ENCODE assay signal across 13 cellular contexts in genomic region chr7:80287400-80288174, GRCh38.
DNase-seq lines count a peak whose midpoint lies in the region; TF ChIP-seq lines count a peak whose summit lies in the region.
"Had no signal": no experiment of that assay in that cellular context is flagged by ENCODE, and none has a peak within 500 bp of the region (broad histone marks: within the 10 kb centered on the region; RNA-seq: fewer than 3 reads in every experiment).

No MANE protein-coding gene starts in this region.

- no peaks in the 10 kb centered on the region for H3K36me3 ChIP-seq in SK-N-SH (replicated peaks in 1 of 2; ENCODE audit: control insufficient read depth in 1 of 2, insufficient read depth in 2 of 2, low read length in 1 of 2)

- POLR2A ChIA-PET in SK-N-SH (lab: Yijun Ruan, JAX), result no interaction called here

- no peaks in the 10 kb centered on the region for H3K9me2 ChIP-seq in SK-N-SH

- no peaks in the 10 kb centered on the region for H3K79me2 ChIP-seq in SK-N-SH (ENCODE audit: insufficient read depth)

- DNase-seq in H4 (ENCODE audit: low spot score) (peak; percentile 28), NCI-H446 treated with DMSO at 0.1 percent for 48 hours (lab: John Stamatoyannopoulos, UW) (peak; percentile 21), epithelial cell of esophagus (ENCODE audit: low read depth) (peak; percentile 72), renal cortical epithelial cell (ENCODE audit: low read depth) (peak; percentile 39), DMS 273 (lab: John Stamatoyannopoulos, UW; ENCODE audit: unreplicated experiment) (no peak), SK-N-SH (no peak), DMS 273 treated with DMSO at 0.1 percent for 48 hours (lab: John Stamatoyannopoulos, UW) (no peak)
- no peak for DNase-seq in activated T-cell treated with anti-CD3 and anti-CD28 coated beads, Interleukin-2, amount 50 U/mL, for 1 hour
- DNase-seq: GF-D8, NCI-H187 treated with DMSO at 0.1 percent for 48 hours, OCI-M1, RPMI8226 had no signal

- H3K4me2 ChIP-seq in SK-N-SH, result no peak overlapping the region
- H3K4me2 ChIP-seq: GM23338 had no signal

- TF ChIP-seq EP300 in SK-N-SH (IDR thresholded peaks at IDR 0.05; ENCODE audit: borderline replicate concordance in 1 of 2, low read depth in 1 of 2, low read length in 1 of 2), result no peak

- no peak overlapping the region for H3K4me3 ChIP-seq in epithelial cell of esophagus (ENCODE audit: low read length)
- H3K4me3 ChIP-seq in SK-N-SH (ENCODE audit: low read depth in 2 of 2, low read length in 1 of 2), result no peak overlapping the region
- H3K4me3 ChIP-seq: GM23338 had no signal

- TF ChIP-seq CTCF in epithelial cell of esophagus (IDR thresholded peaks at IDR 0.05; ENCODE audit: insufficient read depth, low read depth, low read length, missing control alignments) (no peak), SK-N-SH (IDR thresholded peaks at IDR 0.05) (no peak)

- no peak overlapping the region for H3K9ac ChIP-seq in SK-N-SH

- no peaks in the 10 kb centered on the region for H3F3A ChIP-seq in SK-N-SH (replicated peaks; ENCODE audit: insufficient read depth)

- no peaks in the 10 kb centered on the region for H4K20me1 ChIP-seq in SK-N-SH (ENCODE audit: insufficient read depth)

- 72% methylated on average over 2 of the region's 2 CpGs for WGBS in SK-N-SH (ENCODE audit: low lambda C conversion rate)

- no peak for TF ChIP-seq RAD21 in SK-N-SH (IDR thresholded peaks at IDR 0.05; ENCODE audit: low read length)

- peaks cover 4% of the 10 kb centered on the region; the same call in 1 of the 2 replicates for H3K9me3 ChIP-seq in SK-N-SH

- H3K4me1 ChIP-seq in SK-N-SH (ENCODE audit: control insufficient read depth in 1 of 2, insufficient read depth in 2 of 2, low read depth in 1 of 2, low read length in 1 of 2), result no peaks in the 10 kb centered on the region; a peak in 1 of 4 replicates

- CTCF ChIA-PET in SK-N-SH (lab: Yijun Ruan, JAX), result interaction anchor here (0.6 kb wide), 1 partner anchor 227 kb away, joined by 3 read pairs; no protein-coding TSS in a partner anchor

- H3K27ac ChIP-seq in SK-N-SH (ENCODE audit: low read depth in 2 of 2, low read length in 1 of 2), result no peak overlapping the region

- H3K27me3 ChIP-seq in SK-N-SH (ENCODE audit: insufficient read depth), result no peaks in the 10 kb centered on the region

- H2AFZ ChIP-seq in SK-N-SH (ENCODE audit: low read depth), result no peak overlapping the region
- H2AFZ ChIP-seq: GM23338 had no signal

TF ChIP-seq in SK-N-SH, 30 proteins besides CTCF, POLR2A, EP300 and RAD21:
- TF ChIP-seq PBX3 (IDR thresholded peaks at IDR 0.05) (no peak), FOXM1 (IDR thresholded peaks at IDR 0.05; ENCODE audit: low read depth) (no peak)

Comparison
In these comparisons a context has a peak if more than half of its experiments do, and no peak if none do; other contexts are left out.
1. DNase-seq: peak in H4 (single experiment), NCI-H446 treated with DMSO at 0.1 percent for 48 hours (single experiment), epithelial cell of esophagus (single experiment) and renal cortical epithelial cell (single experiment); none in DMS 273 (single experiment), SK-N-SH (single experiment), activated T-cell treated with anti-CD3 and anti-CD28 coated beads, Interleukin-2, amount 50 U/mL, for 1 hour (single experiment) and DMS 273 treated with DMSO at 0.1 percent for 48 hours (single experiment).